18 cellular contexts compared by ENCODE assay signal in the genomic region with DNA sequence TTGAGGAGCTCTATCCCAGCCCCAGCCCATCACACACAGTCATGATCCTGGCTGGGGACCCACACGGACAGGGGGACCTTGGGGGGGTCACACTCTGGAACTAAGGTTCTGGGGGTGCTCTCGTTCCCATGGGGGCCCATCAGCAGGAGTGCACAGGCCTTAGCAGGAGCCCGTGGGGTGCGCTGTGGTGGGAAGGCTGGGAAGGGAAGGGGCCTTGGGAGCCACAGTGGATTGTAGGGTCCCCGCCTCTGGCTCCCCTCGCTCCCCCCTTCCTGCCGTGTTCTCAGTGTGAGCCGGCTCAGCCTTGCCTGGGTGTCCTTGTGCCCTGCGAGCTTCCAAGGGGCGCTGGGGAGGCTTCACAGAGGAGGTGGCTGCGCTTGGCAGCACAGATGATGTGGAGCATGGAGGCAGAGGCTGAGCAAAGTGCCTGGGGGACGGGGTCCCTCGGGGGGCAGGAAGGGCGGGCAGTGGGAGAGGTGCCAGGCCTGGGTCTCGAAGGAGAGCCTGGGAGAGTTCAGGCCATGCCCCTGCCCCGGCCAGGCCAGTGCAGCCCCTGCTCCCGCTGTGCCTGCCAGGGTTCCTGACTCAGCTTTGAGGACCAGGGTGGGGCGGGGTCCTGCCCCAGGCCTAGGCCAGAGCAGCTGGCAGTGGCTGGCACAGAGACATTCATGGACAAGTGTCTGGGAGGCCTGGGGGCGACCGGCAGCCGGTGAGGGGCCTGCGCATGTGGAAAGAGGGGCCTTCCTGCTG. TPM values are rescaled to one million over a fixed set of nuclear protein-coding genes. Genes with fewer than 3 reads are reported as not detected.
DNase-seq lines count a peak whose midpoint lies in the region; ATAC-seq, FAIRE-seq and TF ChIP-seq lines count a peak whose summit lies in the region.
"Had no signal": no experiment of that assay in that cellular context is flagged by ENCODE, and none has a peak within 500 bp of the region (broad histone marks: within the 10 kb centered on the region; RNA-seq: fewer than 3 reads in every experiment).

No MANE protein-coding gene starts in this region.

- no peak overlapping the region for H3K4me3 ChIP-seq in right atrium auricular region
- no peak overlapping the region for H3K4me3 ChIP-seq in HepG2 (replicated peaks in 1 of 3; ENCODE audit: insufficient read depth in 1 of 3, low read depth in 2 of 3, low read length in 3 of 3)

- peaks cover 16% of the 10 kb centered on the region for H3K4me1 Mint-ChIP-seq in MCF 10A (ENCODE audit: insufficient read depth, unreplicated experiment)
- no peaks in the 10 kb centered on the region for H3K4me1 Mint-ChIP-seq in immature natural killer cell
- H3K4me1 Mint-ChIP-seq: central memory CD8-positive, alpha-beta T cell had no signal

- BruUV-seq in MCF 10A (replicated peaks; lab: Mats Ljungman, UMichigan) (TSS peak; percentile 75), HepG2 (replicated peaks; lab: Mats Ljungman, UMichigan) (no TSS peak)

- no peaks in the 10 kb centered on the region for H3K4me1 ChIP-seq in right atrium auricular region
- peaks cover 30% of the 10 kb centered on the region for H3K4me1 ChIP-seq in HepG2 (ENCODE audit: insufficient read depth, low read length)

- H3K4me2 ChIP-seq in HepG2 (ENCODE audit: low read depth, low read length), result no peak overlapping the region

- H3K36me3 Mint-ChIP-seq in MCF 10A (ENCODE audit: insufficient read depth, unreplicated experiment), result peaks cover 2% of the 10 kb centered on the region
- H3K36me3 Mint-ChIP-seq in immature natural killer cell, result no peaks in the 10 kb centered on the region

- POLR2A ChIA-PET in MCF 10A (lab: Yijun Ruan, JAX), result interaction anchor here (1.5 to 4.3 kb wide), 3 partner anchors 10 to 144 kb away, joined by 6 to 24 read pairs (median 9); a partner anchor contains a TSS
- POLR2A ChIA-PET in HepG2 (lab: Yijun Ruan, JAX), result no interaction called here

- no peak for TF ChIP-seq RAD21 in HepG2 (CRISPR knock-in tag; IDR thresholded peaks at IDR 0.05)

- H3K9me3 Mint-ChIP-seq in MCF 10A (ENCODE audit: unreplicated experiment), result no peaks in the 10 kb centered on the region
- H3K9me3 Mint-ChIP-seq in immature natural killer cell, result peaks cover 0 to 1% (median 0%) of the 10 kb centered on the region in 6 donors
- H3K9me3 Mint-ChIP-seq: central memory CD8-positive, alpha-beta T cell; T-helper 1 cell treated with Interleukin-12 subunit alpha and Interleukin-12 subunit beta and Interleukin-4 antibody, amounts not matched to agents 30 μg/mL and 1 μg/mL, for 36 hours had no signal

- in situ Hi-C loops in HepG2 (cut with HindIII; ENCODE audit: extremely low pct_ligation_motif_present, low pct_unique_long_range_greater_than_20kb), result no loop called here

- no peaks in the 10 kb centered on the region for H3K79me2 ChIP-seq in HepG2 (ENCODE audit: insufficient read depth, low read length)

- WGBS in HepG2 (ENCODE audit: low lambda C conversion rate), result 74% methylated on average over 4 of the region's 22 CpGs

- ATAC-seq in left ventricle myocardium superior (no peak), HepG2 (no peak), GM21717 (IDR thresholded peaks at IDR 0.05; ENCODE audit: unreplicated experiment) (no peak)

- TF ChIP-seq POLR2A in HepG2 (IDR thresholded peaks at IDR 0.05; ENCODE audit: insufficient read depth in 1 of 2, low read depth in 2 of 2, low read length in 2 of 2), result no peak

- FAIRE-seq in HepG2 (lab: Jason Lieb, UNC), result no peak
- FAIRE-seq: GM18507, GM19239 had no signal

- intact Hi-C loops in left ventricle myocardium superior (cut with micrococcal nuclease) (no loop called here), MCF 10A (cut with micrococcal nuclease) (no loop called here), HepG2 (cut with micrococcal nuclease; ENCODE audit: unreplicated experiment) (no loop called here)

- no peaks in the 10 kb centered on the region for H4K20me1 ChIP-seq in HepG2 (ENCODE audit: insufficient read depth, low read length)

- no peaks in the 10 kb centered on the region for H3K27me3 Mint-ChIP-seq in MCF 10A (ENCODE audit: insufficient read depth, unreplicated experiment)
- peaks cover 0 to 2% (median 1%) of the 10 kb centered on the region in 3 donors for H3K27me3 Mint-ChIP-seq in immature natural killer cell (ENCODE audit: low read depth in 3 of 3)
- H3K27me3 Mint-ChIP-seq: central memory CD8-positive, alpha-beta T cell had no signal

- H3K27ac Mint-ChIP-seq in MCF 10A (ENCODE audit: low read depth, unreplicated experiment) (peak overlapping the region; percentile 91), immature natural killer cell (no peak overlapping the region)
- H3K27ac Mint-ChIP-seq: T-helper 1 cell treated with Interleukin-12 subunit alpha and Interleukin-12 subunit beta and Interleukin-4 antibody, amounts not matched to agents 30 μg/mL and 1 μg/mL, for 36 hours had no signal

- no peaks in the 10 kb centered on the region for H3K9me3 ChIP-seq in right atrium auricular region
- no peaks in the 10 kb centered on the region for H3K9me3 ChIP-seq in HepG2 (ENCODE audit: low read length)

- TF ChIP-seq CTCF in right atrium auricular region (IDR thresholded peaks at IDR 0.05) (no peak), MCF 10A (IDR thresholded peaks at IDR 0.05; ENCODE audit: unreplicated experiment) (no peak), HepG2 (CRISPR knock-in tag; IDR thresholded peaks at IDR 0.05) (no peak)

- H3K4me3 Mint-ChIP-seq in MCF 10A (ENCODE audit: unreplicated experiment), result peak overlapping the region; percentile 40
- no peak overlapping the region for H3K4me3 Mint-ChIP-seq in immature natural killer cell
- H3K4me3 Mint-ChIP-seq: central memory CD8-positive, alpha-beta T cell; T-helper 1 cell treated with Interleukin-12 subunit alpha and Interleukin-12 subunit beta and Interleukin-4 antibody, amounts not matched to agents 30 μg/mL and 1 μg/mL, for 36 hours had no signal

- TF ChIP-seq EP300 in HepG2 (IDR thresholded peaks at IDR 0.05; ENCODE audit: low read depth in 2 of 2, low read length in 2 of 2) (no peak), HepG2 (CRISPR knock-in tag; IDR thresholded peaks at IDR 0.05; ENCODE audit: borderline replicate concordance) (no peak)

- H3K27me3 ChIP-seq in right atrium auricular region (no peaks in the 10 kb centered on the region), HepG2 (ENCODE audit: control insufficient read depth in 1 of 2, insufficient read depth in 2 of 2, low read length in 2 of 2) (no peaks in the 10 kb centered on the region)

- DNase-seq in left ventricle myocardium superior, result peak; percentile 23
- no peak for DNase-seq in right atrium auricular region (ENCODE audit: low spot score)
- DNase-seq in MCF 10A (ENCODE audit: unreplicated experiment), result peak; percentile 36
- no peak for DNase-seq in HepG2 (ENCODE audit: low spot score)
- no peak for DNase-seq in immature natural killer cell
- no peak for DNase-seq in pons (ENCODE audit: low spot score)
- no peak for DNase-seq in CD1c-positive myeloid dendritic cell (ENCODE audit: extremely low spot score)
- DNase-seq: activated CD4-positive, CD25-positive, alpha-beta regulatory T cell treated with anti-CD3 and anti-CD28 coated beads, Interleukin-2, amount 50 U/mL, for 72 hours; NCI-H2029; NCI-H748 treated with DMSO at 0.1 percent for 48 hours had no signal

- H2AFZ ChIP-seq in HepG2 (ENCODE audit: low read length), result no peak overlapping the region

- H3K27ac ChIP-seq in right atrium auricular region (no peak overlapping the region), HepG2 (ENCODE audit: extremely low read length, insufficient read depth, low read length) (no peak overlapping the region)

- CTCF ChIA-PET in MCF 10A (lab: Yijun Ruan, JAX) (interaction anchor here (0.6 to 2.6 kb wide), 5 partner anchors 26 to 444 kb away, joined by 3 to 7 read pairs (median 4); no protein-coding TSS in a partner anchor), HepG2 (lab: Yijun Ruan, JAX; ENCODE audit: low intra/inter-chr PET ratio, low total read pairs) (no interaction called here)

- H3K9ac ChIP-seq in HepG2 (ENCODE audit: insufficient read depth, low read depth, low read length), result no peak overlapping the region

- H3K36me3 ChIP-seq in right atrium auricular region, result peaks cover 4% of the 10 kb centered on the region
- H3K36me3 ChIP-seq in HepG2 (replicated peaks in 1 of 2; ENCODE audit: control insufficient read depth in 1 of 2, insufficient read depth in 2 of 2, low read length in 2 of 2), result no peaks in the 10 kb centered on the region; a peak in 1 of 5 replicates

RNA-seq across cellular contexts. Expression of a gene that starts 5.5 kb away (rescaled TPM):
- total RNA-seq in left ventricle myocardium superior (0.67 TPM), right atrium auricular region (not detected), MCF 10A (2022) (0.28 TPM in 1 of 2 replicates, not detected in the other), HepG2 (2016; rRNA removed; fragmentation: Illumina TruSeq; extraction: Trizol) (0.98 and 8.5 TPM in 2 replicates)
- total RNA-seq in HepG2 (2016; cell fraction: cytosol; rRNA removed; fragmentation: Illumina TruSeq; extraction: Trizol; ENCODE audit: low read depth), result 1.8 and 1.9 TPM in 2 replicates
- total RNA-seq in HepG2 (2016; cell fraction: insoluble cytoplasmic fraction; rRNA removed; fragmentation: Illumina TruSeq; extraction: Trizol), result 1.2 and 9.0 TPM in 2 replicates
- total RNA-seq in HepG2 (2016; cell fraction: membrane; rRNA removed; fragmentation: Illumina TruSeq; extraction: Trizol), result 1.4 and 1.8 TPM in 2 replicates
- 14.0 and 15.7 TPM in 2 replicates for total RNA-seq in HepG2 (2016; cell fraction: nucleus; rRNA removed; fragmentation: Illumina TruSeq; extraction: Trizol)
- polyA plus RNA-seq in HepG2 (2011; rRNA removed) (63.6 and 107 TPM in 2 replicates), immature natural killer cell (not detected)
- 8.9 and 16.3 TPM in 2 replicates for polyA plus RNA-seq in HepG2 (2011; cell fraction: cytosol; rRNA removed)
- polyA plus RNA-seq in HepG2 (2011; cell fraction: nucleus; rRNA removed), result 1,761 and 2,041 TPM in 2 replicates
- polyA plus RNA-seq in HepG2 (2012), result 31.4 and 46.5 TPM in 2 replicates
- 1.9 and 2.1 TPM in 2 replicates for polyA plus RNA-seq in HepG2 (2016; cell fraction: cytosol; fragmentation: Illumina TruSeq; extraction: Trizol; ENCODE audit: low read depth)
- 1.9 and 2.5 TPM in 2 replicates for polyA plus RNA-seq in HepG2 (2016; cell fraction: insoluble cytoplasmic fraction; fragmentation: Illumina TruSeq; extraction: Trizol; ENCODE audit: low read depth)
- polyA plus RNA-seq in HepG2 (2016; cell fraction: membrane; fragmentation: Illumina TruSeq; extraction: Trizol; ENCODE audit: low read depth), result 1.6 and 2.1 TPM in 2 replicates
- polyA plus RNA-seq in HepG2 (2016; cell fraction: nucleus; fragmentation: Illumina TruSeq; extraction: Trizol; ENCODE audit: insufficient read depth, low read depth), result 65.6 and 66.9 TPM in 2 replicates
- 15.4 TPM in 1 of 2 replicates, not detected in the other for polyA minus RNA-seq in HepG2 (2011; rRNA and poly(A)+ RNA removed; ENCODE audit: low replicate concordance)
- 5.8 and 5.9 TPM in 2 replicates for polyA minus RNA-seq in HepG2 (2011; cell fraction: cytosol; rRNA and poly(A)+ RNA removed)
- polyA minus RNA-seq in HepG2 (2011; cell fraction: nucleus; rRNA and poly(A)+ RNA removed), result 43.4 and 57.3 TPM in 2 replicates
- total RNA-seq: kidney epithelial cell, M059J had no signal

RNA-seq across cellular contexts. Expression of a gene that starts 26.9 kb away (rescaled TPM):
- total RNA-seq in left ventricle myocardium superior (35.5 TPM), right atrium auricular region (10 to 100 TPM; 31.0 to 68.9 TPM), MCF 10A (2022) (1.1 and 5.3 TPM in 2 replicates), HepG2 (2016; rRNA removed; fragmentation: Illumina TruSeq; extraction: Trizol) (0.07 TPM in 1 of 2 replicates, not detected in the other)
- total RNA-seq in HepG2 (2016; cell fraction: cytosol; rRNA removed; fragmentation: Illumina TruSeq; extraction: Trizol; ENCODE audit: low read depth), result not detected in 2 replicates
- total RNA-seq in HepG2 (2016; cell fraction: insoluble cytoplasmic fraction; rRNA removed; fragmentation: Illumina TruSeq; extraction: Trizol), result 0.04 TPM in 1 of 2 replicates, not detected in the other
- total RNA-seq in HepG2 (2016; cell fraction: membrane; rRNA removed; fragmentation: Illumina TruSeq; extraction: Trizol), result 0.06 TPM in 1 of 2 replicates, not detected in the other
- not detected in 2 replicates for total RNA-seq in HepG2 (2016; cell fraction: nucleus; rRNA removed; fragmentation: Illumina TruSeq; extraction: Trizol)
- polyA plus RNA-seq in HepG2 (2011; rRNA removed) (0.03 and 0.05 TPM in 2 replicates), immature natural killer cell (1 to 10 TPM in 2 of 3 donors, not detected in 1; 4.2 to 4.8 TPM)
- 0.05 and 0.08 TPM in 2 replicates for polyA plus RNA-seq in HepG2 (2011; cell fraction: cytosol; rRNA removed)
- 0.26 and 0.32 TPM in 2 replicates for polyA plus RNA-seq in HepG2 (2011; cell fraction: nucleus; rRNA removed)
- polyA plus RNA-seq in HepG2 (2012), result not detected in 2 replicates
- not detected in 2 replicates for polyA plus RNA-seq in HepG2 (2016; cell fraction: cytosol; fragmentation: Illumina TruSeq; extraction: Trizol; ENCODE audit: low read depth)
- polyA plus RNA-seq in HepG2 (2016; cell fraction: insoluble cytoplasmic fraction; fragmentation: Illumina TruSeq; extraction: Trizol; ENCODE audit: low read depth), result 0.19 TPM in 1 of 2 replicates, not detected in the other
- not detected in 2 replicates for polyA plus RNA-seq in HepG2 (2016; cell fraction: membrane; fragmentation: Illumina TruSeq; extraction: Trizol; ENCODE audit: low read depth)
- not detected in 2 replicates for polyA plus RNA-seq in HepG2 (2016; cell fraction: nucleus; fragmentation: Illumina TruSeq; extraction: Trizol; ENCODE audit: insufficient read depth, low read depth)
- polyA minus RNA-seq in HepG2 (2011; rRNA and poly(A)+ RNA removed; ENCODE audit: low replicate concordance), result 0.38 TPM in 1 of 2 replicates, not detected in the other
- polyA minus RNA-seq in HepG2 (2011; cell fraction: cytosol; rRNA and poly(A)+ RNA removed), result not detected in 2 replicates
- not detected in 2 replicates for polyA minus RNA-seq in HepG2 (2011; cell fraction: nucleus; rRNA and poly(A)+ RNA removed)
- total RNA-seq: glomerular endothelial cell had no signal

Comparison
In these comparisons a context has a peak if more than half of its experiments do, and no peak if none do; other contexts are left out.
1. DNase-seq: peak in left ventricle myocardium superior (single experiment) and MCF 10A (single experiment); none in right atrium auricular region (single experiment), HepG2 (single experiment), immature natural killer cell (0 of 3), pons (single experiment) and CD1c-positive myeloid dendritic cell (single experiment).